Comparison of ENCODE assay signal across 8 cellular contexts in genomic region chr10:68333452-68333851, GRCh38. TPM values are rescaled to one million over a fixed set of nuclear protein-coding genes. Genes with fewer than 3 reads are reported as not detected.
DNase-seq lines count a peak whose midpoint lies in the region; ATAC-seq, FAIRE-seq and TF ChIP-seq lines count a peak whose summit lies in the region.

No MANE protein-coding gene starts in this region.

- ATAC-seq in HG03460 (IDR thresholded peaks at IDR 0.05; ENCODE audit: unreplicated experiment) = no peak
- ATAC-seq in GM18868 (IDR thresholded peaks at IDR 0.05; ENCODE audit: unreplicated experiment) = no peak

- peak overlapping the region; percentile 98 to 99 for H3K4me3 Mint-ChIP-seq in CD14-positive monocyte
- H3K4me3 Mint-ChIP-seq in neural crest cell = peak overlapping the region; percentile 100

- intact Hi-C loops in CD14-positive monocyte (cut with micrococcal nuclease) = loop anchor here (5.0 to 10.0 kb wide), 5 partner anchors 256 to 571 kb away; partner anchors contain the start of genes HERC4 (in 1 of the 2) and SIRT1 (in 1 of the 2)

- H3K9me3 Mint-ChIP-seq in CD14-positive monocyte (peaks cover 0 to 2% (median 0%) of the 10 kb centered on the region in 7 donors), neural crest cell (no peaks in the 10 kb centered on the region)

- TF ChIP-seq CTCF in CD14-positive monocyte (IDR thresholded peaks at IDR 0.05) (no peak), neural crest cell (conservative IDR thresholded peaks at IDR 0.05) (no peak), D721Med (IDR thresholded peaks at IDR 0.05; ENCODE audit: insufficient read depth, missing control alignments) (no peak)

- H3K36me3 ChIP-seq in effector memory CD4-positive, alpha-beta T cell (ENCODE audit: control insufficient read depth, insufficient read depth, low read length) = peaks cover 7% of the 10 kb centered on the region

- no peaks in the 10 kb centered on the region for H3K27me3 ChIP-seq in effector memory CD4-positive, alpha-beta T cell (replicated peaks; ENCODE audit: control insufficient read depth, insufficient read depth, low read length, poor library complexity, severe bottlenecking)

- FAIRE-seq in D721Med (lab: Jason Lieb, UNC) = no peak

- H3K36me3 Mint-ChIP-seq in CD14-positive monocyte = peaks cover 11 to 12% of the 10 kb centered on the region in 2 donors
- peaks cover 26% of the 10 kb centered on the region for H3K36me3 Mint-ChIP-seq in neural crest cell (ENCODE audit: low read depth)

- peak overlapping the region; percentile 100 for H3K4me3 ChIP-seq in effector memory CD4-positive, alpha-beta T cell (ENCODE audit: insufficient read depth, low read depth, low read length, poor library complexity, severe bottlenecking)

- peak overlapping the region; percentile 98 for H3K27ac ChIP-seq in effector memory CD4-positive, alpha-beta T cell (ENCODE audit: insufficient read depth, low read length, poor library complexity, severe bottlenecking)

- H3K4me1 Mint-ChIP-seq in CD14-positive monocyte = peaks cover 65% of the 10 kb centered on the region
- H3K4me1 Mint-ChIP-seq in neural crest cell = peaks cover 60% of the 10 kb centered on the region

- peak overlapping the region in 6 of 7 donors; percentile 97 to 100 (median 99) for H3K27ac Mint-ChIP-seq in CD14-positive monocyte
- H3K27ac Mint-ChIP-seq in neural crest cell (ENCODE audit: unreplicated experiment) = peak overlapping the region; percentile 100

- no peak for DNase-seq in CD14-positive monocyte (ENCODE audit: low spot score)
- DNase-seq in NAMALWA (ENCODE audit: low spot score) = peak; percentile 39
- DNase-seq in effector memory CD4-positive, alpha-beta T cell = no peak
- no peak for DNase-seq in neural crest cell (ENCODE audit: low read depth, low spot score)
- DNase-seq in D721Med (ENCODE audit: insufficient read length, low spot score) = no peak
- DNase-seq in retina = no peak

- peaks cover 29% of the 10 kb centered on the region for H3K4me1 ChIP-seq in effector memory CD4-positive, alpha-beta T cell (ENCODE audit: control insufficient read depth, insufficient read depth, low read length, poor library complexity, severe bottlenecking)

- no peaks in the 10 kb centered on the region for H3K9me3 ChIP-seq in effector memory CD4-positive, alpha-beta T cell (ENCODE audit: control insufficient read depth, low read length)

- H3K27me3 Mint-ChIP-seq in CD14-positive monocyte (ENCODE audit: low read depth in 3 of 3) (no peaks in the 10 kb centered on the region), neural crest cell (ENCODE audit: low read depth) (peaks cover 8% of the 10 kb centered on the region)

RNA-seq across cellular contexts. Expression of gene PBLD, which starts 0.7 kb away (rescaled TPM):
- polyA plus RNA-seq in CD14-positive monocyte = 1 to 10 TPM; 2.5 to 3.4 TPM
- total RNA-seq in neural crest cell = 5.0 TPM in 2 replicates

RNA-seq across cellular contexts. Expression of gene HNRNPH3, which starts 1.6 kb away (rescaled TPM):
- polyA plus RNA-seq in CD14-positive monocyte = 10 to 100 TPM; 71.6 to 86.0 TPM
- total RNA-seq in neural crest cell = 238 and 250 TPM in 2 replicates
